29 cellular contexts compared by ENCODE assay signal in the genomic region with DNA sequence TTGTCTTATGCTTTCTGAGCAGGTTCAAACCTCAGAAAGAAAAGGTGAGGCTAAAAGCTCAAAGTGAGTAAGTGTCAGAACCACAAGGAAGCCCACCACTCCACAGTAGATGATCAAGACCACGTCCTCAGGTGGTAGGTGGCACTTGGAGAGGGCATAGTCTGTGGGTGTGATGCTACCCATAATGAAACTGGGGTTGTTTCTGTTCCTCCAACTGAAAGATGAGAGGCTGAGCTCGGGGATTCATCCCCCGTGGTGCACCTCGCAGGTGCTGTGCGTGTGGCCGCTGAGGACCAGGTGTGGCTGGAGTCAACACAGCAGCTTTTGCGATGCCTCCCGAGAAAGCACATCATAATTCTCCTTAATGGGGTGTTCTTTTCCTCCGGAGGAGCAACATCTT.
"Had no signal": no experiment of that assay in that cellular context is flagged by ENCODE, and none has a peak within 500 bp of the region (broad histone marks: within the 10 kb centered on the region; RNA-seq: fewer than 3 reads in every experiment).

No MANE protein-coding gene starts in this region.

- H2AFZ ChIP-seq: hepatocyte had no signal

- ATAC-seq: mucosa of descending colon; naive thymus-derived CD4-positive, alpha-beta T cell; pancreas; right cardiac atrium; sciatic nerve; stimulated activated naive CD8-positive, alpha-beta T cell treated with anti-CD3 and anti-CD28 coated beads, Interleukin-15, Interleukin-2, amounts not matched to agents 100 U/mL and 50 U/mL, for 24 hours had no signal

- H3K27me3 ChIP-seq: hepatocyte, pancreas, stomach, testis, thyroid gland, transverse colon, upper lobe of left lung, vagina had no signal

- H3K36me3 Mint-ChIP-seq: mesothelial cell of epicardium had no signal

- H3K4me1 ChIP-seq: left ventricle myocardium inferior, pancreas, prostate gland, stomach, testis, thyroid gland, transverse colon, upper lobe of left lung, vagina had no signal

- DNase-seq: islet precursor cell; left ventricle myocardium inferior; mesendoderm; mucosa of descending colon; naive thymus-derived CD4-positive, alpha-beta T cell; nucleus accumbens; pancreas; posterior cingulate gyrus; retina; right cardiac atrium; stimulated activated CD4-positive, alpha-beta T cell treated with anti-CD3 and anti-CD28 coated beads, Interleukin-12 subunit alpha, Interleukin-12 subunit beta, amount 100 ng/mL, for 4 hours; stimulated activated CD4-positive, alpha-beta T cell treated with anti-CD3 and anti-CD28 coated beads, Interleukin-15, amount 100 ng/mL, for 24 hours; stimulated activated CD4-positive, alpha-beta T cell treated with anti-CD3 and anti-CD28 coated beads, Interleukin-2, amount 100 ng/mL, for 24 hours; stimulated activated CD4-positive, alpha-beta T cell treated with anti-CD3 and anti-CD28 coated beads, Interleukin-4, amount 100 ng/mL, for 1 hour; stimulated activated naive CD8-positive, alpha-beta T cell treated with anti-CD3 and anti-CD28 coated beads, Interleukin-15, Interleukin-2, amounts not matched to agents 100 U/mL and 50 U/mL, for 24 hours; stomach; testis; thyroid gland; transverse colon had no signal

- H3K27ac Mint-ChIP-seq: mesothelial cell of epicardium; naive thymus-derived CD4-positive, alpha-beta T cell; nephron had no signal

- H3K4me3 Mint-ChIP-seq: mesothelial cell of epicardium; naive thymus-derived CD4-positive, alpha-beta T cell; nephron; neural crest cell had no signal

- H3K27ac ChIP-seq: hepatocyte, left ventricle myocardium inferior, pancreas, prostate gland, skin epidermis, stomach, testis, thyroid gland, transverse colon, upper lobe of left lung, vagina had no signal

- H3K4me3 ChIP-seq: hepatocyte, left ventricle myocardium inferior, lung, mucosa of descending colon, pancreas, prostate gland, skin epidermis, stomach, testis, thyroid gland, transverse colon, upper lobe of left lung, vagina had no signal

- H3K4me2 ChIP-seq: hepatocyte had no signal

- H3K36me3 ChIP-seq: left ventricle myocardium inferior, pancreas, prostate gland, stomach, thyroid gland, transverse colon, upper lobe of left lung, vagina had no signal

- H3K4me1 Mint-ChIP-seq: mesothelial cell of epicardium; naive thymus-derived CD4-positive, alpha-beta T cell; nephron had no signal

- H3K9me3 ChIP-seq: left ventricle myocardium inferior, mucosa of descending colon, pancreas, prostate gland, stomach, testis, thyroid gland, transverse colon, upper lobe of left lung, vagina had no signal

- H3K79me2 ChIP-seq: hepatocyte had no signal
